In the genomic region with DNA sequence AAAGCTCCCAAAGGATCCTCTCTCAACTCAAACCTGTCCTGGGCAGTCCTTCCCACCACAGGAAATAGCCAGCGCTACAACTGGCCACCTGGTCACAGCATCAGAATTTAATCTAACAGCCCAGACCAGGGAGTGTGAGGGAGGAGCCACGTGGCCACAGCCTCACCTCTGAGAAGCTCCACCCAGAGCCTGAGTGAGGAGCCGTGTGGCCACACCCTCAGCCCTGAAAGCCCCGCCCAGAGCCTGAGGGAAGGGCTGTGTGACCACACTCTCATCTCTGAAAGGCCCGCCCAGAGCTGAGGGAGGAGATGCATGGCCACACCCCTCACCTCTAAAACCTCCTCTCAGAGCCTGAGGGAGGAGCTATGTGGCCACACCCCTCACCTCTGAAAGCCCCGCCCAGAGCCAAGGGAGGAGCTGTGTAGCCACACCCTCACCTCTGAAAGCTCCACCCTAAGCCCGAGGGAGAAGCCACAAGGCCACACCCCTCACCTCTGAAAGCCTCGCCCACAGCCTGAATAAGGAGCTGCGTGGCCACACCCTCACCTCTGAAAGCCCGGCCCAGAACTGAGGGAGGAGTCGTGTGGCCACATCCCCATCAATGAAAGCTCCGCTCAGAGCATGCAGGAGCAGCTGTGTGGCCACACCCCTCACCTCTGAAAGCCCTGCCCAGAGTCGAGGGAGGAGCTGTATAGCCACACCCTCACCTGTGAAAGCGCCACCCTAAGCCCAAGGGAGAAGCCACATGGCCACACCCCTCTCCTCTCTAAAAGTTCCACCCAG, we compare ENCODE assay signal across 9 cellular contexts. TPM values are rescaled to one million over a fixed set of nuclear protein-coding genes. Genes with fewer than 3 reads are reported as not detected.
DNase-seq lines count a peak whose midpoint lies in the region; ATAC-seq, FAIRE-seq and TF ChIP-seq lines count a peak whose summit lies in the region.
"Had no signal": no experiment of that assay in that cellular context is flagged by ENCODE, and none has a peak within 500 bp of the region (broad histone marks: within the 10 kb centered on the region; RNA-seq: fewer than 3 reads in every experiment).

No MANE protein-coding gene starts in this region.

- in situ Hi-C loops in HAP-1 (cut with MboI; ENCODE audit: low sequenced_read_pairs), result no loop called here

- no peak for TF ChIP-seq POLR2A in GM12891 (IDR thresholded peaks at IDR 0.05; ENCODE audit: low read depth, low read length)

- no peak overlapping the region for H3K27ac Mint-ChIP-seq in activated naive CD8-positive, alpha-beta T cell treated with anti-CD3 and anti-CD28 coated beads, Interleukin-2, amount 50 U/mL, for 24 hours
- H3K27ac Mint-ChIP-seq in stimulated activated memory B cell treated with anti-CD40 and anti-IgM and Interleukin-4, amounts not matched to agents 10 μg/mL and 1 μg/mL and 100 μg/mL, for 72 hours, result no peak overlapping the region

- H3K9me3 Mint-ChIP-seq in activated naive CD8-positive, alpha-beta T cell treated with anti-CD3 and anti-CD28 coated beads, Interleukin-2, amount 50 U/mL, for 24 hours, result peaks cover 4% of the 10 kb centered on the region
- peaks cover 6% of the 10 kb centered on the region for H3K9me3 Mint-ChIP-seq in stimulated activated memory B cell treated with anti-CD40 and anti-IgM and Interleukin-4, amounts not matched to agents 10 μg/mL and 1 μg/mL and 100 μg/mL, for 72 hours

- FAIRE-seq in GM12891 (lab: Jason Lieb, UNC), result no peak

- peak; percentile 56 for DNase-seq in GM12891 (ENCODE audit: insufficient read length, low spot score)
- DNase-seq in HAP-1 (ENCODE audit: low spot score in 2 of 2), result peak; percentile 89 to 99
- peak; percentile 73 for DNase-seq in MG63
- peak; percentile 25 to 44 for DNase-seq in SW 1271 (lab: John Stamatoyannopoulos, UW)
- DNase-seq in activated naive CD8-positive, alpha-beta T cell treated with anti-CD3 and anti-CD28 coated beads, Interleukin-2, amount 50 U/mL, for 24 hours, result peak; percentile 64
- peak; percentile 89 to 95 for DNase-seq in left colon
- DNase-seq in epidermal melanocyte (ENCODE audit: insufficient read length, low spot score), result no peak

- H3K27me3 Mint-ChIP-seq in activated naive CD8-positive, alpha-beta T cell treated with anti-CD3 and anti-CD28 coated beads, Interleukin-2, amount 50 U/mL, for 24 hours, result peaks cover 7% of the 10 kb centered on the region
- H3K27me3 Mint-ChIP-seq in stimulated activated memory B cell treated with anti-CD40 and anti-IgM and Interleukin-4, amounts not matched to agents 10 μg/mL and 1 μg/mL and 100 μg/mL, for 72 hours, result peaks cover 44% of the 10 kb centered on the region

- ATAC-seq in activated naive CD8-positive, alpha-beta T cell treated with anti-CD3 and anti-CD28 coated beads, Interleukin-2, amount 50 U/mL, for 24 hours, result peak; percentile 75
- peak; percentile 88 for ATAC-seq in left colon
- peak; percentile 76 for ATAC-seq in stimulated activated memory B cell treated with anti-CD40 and anti-IgM and Interleukin-4, amounts not matched to agents 10 μg/mL and 1 μg/mL and 100 μg/mL, for 72 hours

- H3K36me3 Mint-ChIP-seq in activated naive CD8-positive, alpha-beta T cell treated with anti-CD3 and anti-CD28 coated beads, Interleukin-2, amount 50 U/mL, for 24 hours (ENCODE audit: low read depth), result no peaks in the 10 kb centered on the region
- no peaks in the 10 kb centered on the region for H3K36me3 Mint-ChIP-seq in stimulated activated memory B cell treated with anti-CD40 and anti-IgM and Interleukin-4, amounts not matched to agents 10 μg/mL and 1 μg/mL and 100 μg/mL, for 72 hours

- H3K36me3 ChIP-seq in HAP-1 (replicated peaks) (no peaks in the 10 kb centered on the region), MG63 (no peaks in the 10 kb centered on the region)

- H3K27me3 ChIP-seq in HAP-1 (ENCODE audit: low read depth) (no peaks in the 10 kb centered on the region), MG63 (no peaks in the 10 kb centered on the region)

- intact Hi-C loops in left colon (cut with DNase I, micrococcal nuclease), result no loop called here

- no peaks in the 10 kb centered on the region for H3K4me1 ChIP-seq in HAP-1

- peaks cover 5% of the 10 kb centered on the region for H3K4me1 Mint-ChIP-seq in activated naive CD8-positive, alpha-beta T cell treated with anti-CD3 and anti-CD28 coated beads, Interleukin-2, amount 50 U/mL, for 24 hours
- peaks cover 13% of the 10 kb centered on the region for H3K4me1 Mint-ChIP-seq in stimulated activated memory B cell treated with anti-CD40 and anti-IgM and Interleukin-4, amounts not matched to agents 10 μg/mL and 1 μg/mL and 100 μg/mL, for 72 hours

- no peak overlapping the region for H3K4me3 ChIP-seq in HAP-1
- no peak overlapping the region for H3K4me3 ChIP-seq in MG63

- no peak overlapping the region for H3K4me3 Mint-ChIP-seq in activated naive CD8-positive, alpha-beta T cell treated with anti-CD3 and anti-CD28 coated beads, Interleukin-2, amount 50 U/mL, for 24 hours
- H3K4me3 Mint-ChIP-seq in stimulated activated memory B cell treated with anti-CD40 and anti-IgM and Interleukin-4, amounts not matched to agents 10 μg/mL and 1 μg/mL and 100 μg/mL, for 72 hours, result peak overlapping the region; percentile 9

- peaks cover 5% of the 10 kb centered on the region for H3K9me3 ChIP-seq in HAP-1
- H3K9me3 ChIP-seq in MG63, result no peaks in the 10 kb centered on the region

TF ChIP-seq in GM12891, 5 proteins besides CTCF, POLR2A, EP300 and RAD21:
- TF ChIP-seq PAX5 (IDR thresholded peaks at IDR 0.05; ENCODE audit: insufficient read depth, low read length, severe bottlenecking) (no peak), POU2F2 (IDR thresholded peaks at IDR 0.05; ENCODE audit: low read depth, low read length) (no peak), TAF1 (IDR thresholded peaks at IDR 0.05; ENCODE audit: low read depth, low read length) (no peak), POLR2AphosphoS5 (IDR thresholded peaks at IDR 0.05; ENCODE audit: low read depth, low read length) (no peak), SPI1 (IDR thresholded peaks at IDR 0.05; ENCODE audit: low read depth, low read length) (no peak)

RNA-seq across cellular contexts. Expression of gene SLC38A8, which starts 28.6 kb away (rescaled TPM):
- polyA plus RNA-seq in GM12891 (2012; ENCODE audit: low read depth, missing spikeins), result not detected
- not detected in 2 replicates for total RNA-seq in MG63 (2014; rRNA removed; shearing (Covaris generic); ENCODE audit: low replicate concordance)
- total RNA-seq in left colon, result not detected
- total RNA-seq: subcutaneous adipose tissue had no signal

RNA-seq across cellular contexts. Expression of gene NECAB2, which starts 45.9 kb away (rescaled TPM):
- not detected for polyA plus RNA-seq in GM12891 (2012; ENCODE audit: low read depth, missing spikeins)
- total RNA-seq in MG63 (2014; rRNA removed; shearing (Covaris generic); ENCODE audit: low replicate concordance), result not detected in 2 replicates
- 1 to 10 TPM in 1 of 2 donors, under 1 TPM in 1; 0.24 to 1.0 TPM for total RNA-seq in left colon
- total RNA-seq: subcutaneous adipose tissue had no signal
